24 cellular contexts compared by ENCODE assay signal in genomic region chr4:148074462-148074861, GRCh38.
"Had no signal": no experiment of that assay in that cellular context is flagged by ENCODE, and none has a peak within 500 bp of the region (broad histone marks: within the 10 kb centered on the region; RNA-seq: fewer than 3 reads in every experiment).

No MANE protein-coding gene starts in this region.

- ATAC-seq: esophagus mucosa; gastroesophageal sphincter; naive thymus-derived CD4-positive, alpha-beta T cell; right lobe of liver; stimulated activated naive B cell treated with anti-CD40 and anti-IgM and Interleukin-4, amounts not matched to agents 10 μg/mL and 1 μg/mL and 100 μg/mL, for 72 hours; stimulated activated naive CD8-positive, alpha-beta T cell treated with anti-CD3 and anti-CD28 coated beads, Interleukin-15, amount 100 ng/mL, for 72 hours; upper lobe of right lung had no signal

- H3K9me3 ChIP-seq: prostate gland, right lobe of liver, transverse colon, upper lobe of right lung had no signal

- H3K27me3 ChIP-seq: dorsolateral prefrontal cortex, gastroesophageal sphincter, heart left ventricle, right lobe of liver, suprapubic skin, transverse colon, upper lobe of right lung, uterus had no signal

- H3K4me1 Mint-ChIP-seq: mesothelial cell of epicardium; stimulated activated naive B cell treated with anti-CD40 and anti-IgM and Interleukin-4, amounts not matched to agents 10 μg/mL and 1 μg/mL and 100 μg/mL, for 72 hours; stimulated activated naive CD8-positive, alpha-beta T cell treated with anti-CD3 and anti-CD28 coated beads, Interleukin-15, amount 100 ng/mL, for 72 hours had no signal

- DNase-seq: dorsolateral prefrontal cortex; effector CD4-positive, alpha-beta T cell; foreskin fibroblast; heart left ventricle; hippocampal formation; mesenchymal stem cell; naive thymus-derived CD4-positive, alpha-beta T cell; nucleus accumbens; right lobe of liver; small intestine; stimulated activated CD4-positive, alpha-beta T cell treated with anti-CD3 and anti-CD28 coated beads, Interleukin-15, amount 100 ng/mL, for 24 hours; stimulated activated CD4-positive, alpha-beta T cell treated with anti-CD3 and anti-CD28 coated beads, Interleukin-2, amount 100 ng/mL, for 48 hours; stimulated activated naive B cell treated with anti-CD40 and anti-IgM and Interleukin-4, amounts not matched to agents 10 μg/mL and 1 μg/mL and 100 μg/mL, for 72 hours; stimulated activated naive CD8-positive, alpha-beta T cell treated with anti-CD3 and anti-CD28 coated beads, Interleukin-15, amount 100 ng/mL, for 72 hours; transverse colon; upper lobe of right lung; uterus had no signal

- H3K36me3 ChIP-seq: prostate gland, right lobe of liver, uterus had no signal

- H3K4me3 ChIP-seq: dorsolateral prefrontal cortex, gastroesophageal sphincter, heart left ventricle, prostate gland, right lobe of liver, suprapubic skin, transverse colon, upper lobe of right lung, uterus had no signal

- H3K27ac Mint-ChIP-seq: mesothelial cell of epicardium; naive thymus-derived CD4-positive, alpha-beta T cell; nephron; stimulated activated naive B cell treated with anti-CD40 and anti-IgM and Interleukin-4, amounts not matched to agents 10 μg/mL and 1 μg/mL and 100 μg/mL, for 72 hours had no signal

- H3K27me3 Mint-ChIP-seq: naive thymus-derived CD4-positive, alpha-beta T cell; stimulated activated naive B cell treated with anti-CD40 and anti-IgM and Interleukin-4, amounts not matched to agents 10 μg/mL and 1 μg/mL and 100 μg/mL, for 72 hours; stimulated activated naive CD8-positive, alpha-beta T cell treated with anti-CD3 and anti-CD28 coated beads, Interleukin-15, amount 100 ng/mL, for 72 hours had no signal

- H3K27ac ChIP-seq: dorsolateral prefrontal cortex, epithelial cell of prostate, gastroesophageal sphincter, prostate gland, right lobe of liver, suprapubic skin, transverse colon, upper lobe of right lung, uterus had no signal

- H3K4me1 ChIP-seq: prostate gland, right lobe of liver, suprapubic skin, upper lobe of right lung, uterus had no signal

- H3K4me3 Mint-ChIP-seq: mesothelial cell of epicardium; nephron; stimulated activated naive B cell treated with anti-CD40 and anti-IgM and Interleukin-4, amounts not matched to agents 10 μg/mL and 1 μg/mL and 100 μg/mL, for 72 hours; stimulated activated naive CD8-positive, alpha-beta T cell treated with anti-CD3 and anti-CD28 coated beads, Interleukin-15, amount 100 ng/mL, for 72 hours had no signal
